ENCODE assay signal across 2 cellular contexts in the genomic region with DNA sequence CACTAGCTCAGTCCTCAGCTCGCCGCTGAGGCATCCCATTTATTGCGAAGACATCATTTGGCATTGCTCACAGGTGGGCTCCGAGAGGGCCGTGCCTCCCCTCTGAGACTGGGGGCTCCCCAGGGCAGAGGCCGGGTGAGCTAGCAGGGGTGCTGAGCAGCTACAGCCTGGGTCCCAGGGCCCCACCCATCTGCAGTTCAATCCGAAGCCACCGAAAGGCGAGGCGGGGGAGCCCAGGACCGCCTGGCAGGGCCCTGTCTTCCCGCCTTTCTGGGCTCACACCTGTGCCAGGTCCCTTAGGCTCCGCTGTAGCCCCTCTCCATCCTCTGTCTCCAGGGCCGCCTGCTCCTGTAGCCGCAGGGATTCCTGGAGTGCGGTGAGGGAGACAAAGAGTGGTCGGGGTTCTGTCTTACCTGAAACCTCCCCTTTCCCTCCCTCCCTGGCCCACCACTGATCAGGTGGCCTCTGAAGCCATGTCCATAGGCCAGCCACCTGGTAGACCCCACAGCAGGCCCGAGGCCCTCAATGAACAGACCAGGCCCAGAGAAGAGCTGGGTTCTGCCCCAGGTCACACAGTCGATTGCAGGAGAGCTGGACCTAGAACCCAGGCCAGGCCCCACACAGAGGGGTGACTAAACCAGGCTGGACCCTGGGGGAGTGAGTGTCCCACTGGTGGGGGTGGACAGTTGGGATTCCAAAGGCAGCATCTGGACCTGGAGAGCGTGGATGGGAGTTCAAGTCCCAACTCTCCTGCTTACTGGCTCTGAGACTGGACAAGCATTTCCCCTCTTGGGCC.
TF ChIP-seq lines count a peak whose summit lies in the region.

No MANE protein-coding gene starts in this region.

TF ChIP-seq in SK-N-SH, 30 proteins besides CTCF, POLR2A, EP300 and RAD21 (continued from another document):
- TF ChIP-seq, protein P1, sequence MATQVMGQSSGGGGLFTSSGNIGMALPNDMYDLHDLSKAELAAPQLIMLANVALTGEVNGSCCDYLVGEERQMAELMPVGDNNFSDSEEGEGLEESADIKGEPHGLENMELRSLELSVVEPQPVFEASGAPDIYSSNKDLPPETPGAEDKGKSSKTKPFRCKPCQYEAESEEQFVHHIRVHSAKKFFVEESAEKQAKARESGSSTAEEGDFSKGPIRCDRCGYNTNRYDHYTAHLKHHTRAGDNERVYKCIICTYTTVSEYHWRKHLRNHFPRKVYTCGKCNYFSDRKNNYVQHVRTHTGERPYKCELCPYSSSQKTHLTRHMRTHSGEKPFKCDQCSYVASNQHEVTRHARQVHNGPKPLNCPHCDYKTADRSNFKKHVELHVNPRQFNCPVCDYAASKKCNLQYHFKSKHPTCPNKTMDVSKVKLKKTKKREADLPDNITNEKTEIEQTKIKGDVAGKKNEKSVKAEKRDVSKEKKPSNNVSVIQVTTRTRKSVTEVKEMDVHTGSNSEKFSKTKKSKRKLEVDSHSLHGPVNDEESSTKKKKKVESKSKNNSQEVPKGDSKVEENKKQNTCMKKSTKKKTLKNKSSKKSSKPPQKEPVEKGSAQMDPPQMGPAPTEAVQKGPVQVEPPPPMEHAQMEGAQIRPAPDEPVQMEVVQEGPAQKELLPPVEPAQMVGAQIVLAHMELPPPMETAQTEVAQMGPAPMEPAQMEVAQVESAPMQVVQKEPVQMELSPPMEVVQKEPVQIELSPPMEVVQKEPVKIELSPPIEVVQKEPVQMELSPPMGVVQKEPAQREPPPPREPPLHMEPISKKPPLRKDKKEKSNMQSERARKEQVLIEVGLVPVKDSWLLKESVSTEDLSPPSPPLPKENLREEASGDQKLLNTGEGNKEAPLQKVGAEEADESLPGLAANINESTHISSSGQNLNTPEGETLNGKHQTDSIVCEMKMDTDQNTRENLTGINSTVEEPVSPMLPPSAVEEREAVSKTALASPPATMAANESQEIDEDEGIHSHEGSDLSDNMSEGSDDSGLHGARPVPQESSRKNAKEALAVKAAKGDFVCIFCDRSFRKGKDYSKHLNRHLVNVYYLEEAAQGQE (IDR thresholded peaks at IDR 0.05; ENCODE audit: low read depth, low read length): no peak
- TF ChIP-seq FOXM1 (IDR thresholded peaks at IDR 0.05; ENCODE audit: low read depth): no peak
- TF ChIP-seq, protein P2, sequence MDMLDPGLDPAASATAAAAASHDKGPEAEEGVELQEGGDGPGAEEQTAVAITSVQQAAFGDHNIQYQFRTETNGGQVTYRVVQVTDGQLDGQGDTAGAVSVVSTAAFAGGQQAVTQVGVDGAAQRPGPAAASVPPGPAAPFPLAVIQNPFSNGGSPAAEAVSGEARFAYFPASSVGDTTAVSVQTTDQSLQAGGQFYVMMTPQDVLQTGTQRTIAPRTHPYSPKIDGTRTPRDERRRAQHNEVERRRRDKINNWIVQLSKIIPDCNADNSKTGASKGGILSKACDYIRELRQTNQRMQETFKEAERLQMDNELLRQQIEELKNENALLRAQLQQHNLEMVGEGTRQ (IDR thresholded peaks at IDR 0.05; ENCODE audit: borderline replicate concordance, low read depth, low read length): no peak
- TF ChIP-seq GATA2 (CRISPR knock-in tag; IDR thresholded peaks at IDR 0.05): no peak
- no peak for TF ChIP-seq RFX5 (IDR thresholded peaks at IDR 0.05; ENCODE audit: low read length)
- no peak for TF ChIP-seq CHD2 (IDR thresholded peaks at IDR 0.05; ENCODE audit: low read length, partially characterized antibody)
- no peak for TF ChIP-seq GABPA (IDR thresholded peaks at IDR 0.05; ENCODE audit: low read depth)

TF ChIP-seq in SK-N-SH treated with all-trans-retinoic acid at 6 μM for 48 hours, 23 proteins besides CTCF, POLR2A, EP300 and RAD21 (continued from another document):
- no peak for TF ChIP-seq TCF4 (CRISPR knock-in tag; IDR thresholded peaks at IDR 0.05; ENCODE audit: borderline replicate concordance)
- TF ChIP-seq ARNTL (CRISPR knock-in tag; IDR thresholded peaks at IDR 0.05; ENCODE audit: borderline replicate concordance, low read depth): no peak
- no peak for TF ChIP-seq ESRRG (CRISPR knock-in tag; IDR thresholded peaks at IDR 0.05)
- no peak for TF ChIP-seq BACH2 (CRISPR knock-in tag; IDR thresholded peaks at IDR 0.05; ENCODE audit: borderline replicate concordance)
- TF ChIP-seq, protein P3, sequence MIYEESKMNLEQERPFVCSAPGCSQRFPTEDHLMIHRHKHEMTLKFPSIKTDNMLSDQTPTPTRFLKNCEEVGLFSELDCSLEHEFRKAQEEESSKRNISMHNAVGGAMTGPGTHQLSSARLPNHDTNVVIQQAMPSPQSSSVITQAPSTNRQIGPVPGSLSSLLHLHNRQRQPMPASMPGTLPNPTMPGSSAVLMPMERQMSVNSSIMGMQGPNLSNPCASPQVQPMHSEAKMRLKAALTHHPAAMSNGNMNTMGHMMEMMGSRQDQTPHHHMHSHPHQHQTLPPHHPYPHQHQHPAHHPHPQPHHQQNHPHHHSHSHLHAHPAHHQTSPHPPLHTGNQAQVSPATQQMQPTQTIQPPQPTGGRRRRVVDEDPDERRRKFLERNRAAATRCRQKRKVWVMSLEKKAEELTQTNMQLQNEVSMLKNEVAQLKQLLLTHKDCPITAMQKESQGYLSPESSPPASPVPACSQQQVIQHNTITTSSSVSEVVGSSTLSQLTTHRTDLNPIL (CRISPR knock-in tag; IDR thresholded peaks at IDR 0.05; ENCODE audit: low read depth): no peak
- TF ChIP-seq TOX (CRISPR knock-in tag; IDR thresholded peaks at IDR 0.05; ENCODE audit: borderline replicate concordance): no peak
- no peak for TF ChIP-seq ISL1 (CRISPR knock-in tag; IDR thresholded peaks at IDR 0.05)
- TF ChIP-seq, protein P4, sequence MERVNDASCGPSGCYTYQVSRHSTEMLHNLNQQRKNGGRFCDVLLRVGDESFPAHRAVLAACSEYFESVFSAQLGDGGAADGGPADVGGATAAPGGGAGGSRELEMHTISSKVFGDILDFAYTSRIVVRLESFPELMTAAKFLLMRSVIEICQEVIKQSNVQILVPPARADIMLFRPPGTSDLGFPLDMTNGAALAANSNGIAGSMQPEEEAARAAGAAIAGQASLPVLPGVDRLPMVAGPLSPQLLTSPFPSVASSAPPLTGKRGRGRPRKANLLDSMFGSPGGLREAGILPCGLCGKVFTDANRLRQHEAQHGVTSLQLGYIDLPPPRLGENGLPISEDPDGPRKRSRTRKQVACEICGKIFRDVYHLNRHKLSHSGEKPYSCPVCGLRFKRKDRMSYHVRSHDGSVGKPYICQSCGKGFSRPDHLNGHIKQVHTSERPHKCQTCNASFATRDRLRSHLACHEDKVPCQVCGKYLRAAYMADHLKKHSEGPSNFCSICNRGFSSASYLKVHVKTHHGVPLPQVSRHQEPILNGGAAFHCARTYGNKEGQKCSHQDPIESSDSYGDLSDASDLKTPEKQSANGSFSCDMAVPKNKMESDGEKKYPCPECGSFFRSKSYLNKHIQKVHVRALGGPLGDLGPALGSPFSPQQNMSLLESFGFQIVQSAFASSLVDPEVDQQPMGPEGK (CRISPR knock-in tag; IDR thresholded peaks at IDR 0.05; ENCODE audit: borderline replicate concordance): no peak
- TF ChIP-seq GLIS3 (CRISPR knock-in tag; IDR thresholded peaks at IDR 0.05): no peak
- TF ChIP-seq SNAI2 (CRISPR knock-in tag; IDR thresholded peaks at IDR 0.05): no peak
- TF ChIP-seq ZNF8 (CRISPR knock-in tag; IDR thresholded peaks at IDR 0.05): no peak
- no peak for TF ChIP-seq PPARA (CRISPR knock-in tag; IDR thresholded peaks at IDR 0.05; ENCODE audit: borderline replicate concordance)
- no peak for TF ChIP-seq ZC3H10 (CRISPR knock-in tag; IDR thresholded peaks at IDR 0.05)
